ENCODE assay signal across 10 cellular contexts in genomic region chr2:68284896-68285295, GRCh38. TPM values are rescaled to one million over a fixed set of nuclear protein-coding genes. Genes with fewer than 3 reads are reported as not detected.
A peak's percentile ranks its signal among the peaks of the same experiment; 100 is the strongest.
DNase-seq lines count a peak whose midpoint lies in the region; ATAC-seq, FAIRE-seq and TF ChIP-seq lines count a peak whose summit lies in the region.
"Had no signal": no experiment of that assay in that cellular context is flagged by ENCODE, and none has a peak within 500 bp of the region (broad histone marks: within the 10 kb centered on the region; RNA-seq: fewer than 3 reads in every experiment).

No MANE protein-coding gene starts in this region.

- no peak overlapping the region for H3K27ac Mint-ChIP-seq in activated CD4-positive, alpha-beta memory T cell treated with anti-CD3 and anti-CD28 coated beads, Interleukin-2, amount 10 ng/mL, durations not matched to agents 7 days and 5 days

- CTCF ChIA-PET in activated CD4-positive, alpha-beta memory T cell treated with anti-CD3 and anti-CD28 coated beads, Interleukin-2, amount 10 ng/mL, durations not matched to agents 7 days and 5 days (lab: Charles Lee): interaction anchor here (0.6 to 4.2 kb wide), 6 partner anchors 72 to 251 kb away, joined by 3 to 23 read pairs (median 4); no protein-coding TSS in a partner anchor

- H3K9me3 Mint-ChIP-seq in activated CD4-positive, alpha-beta memory T cell treated with anti-CD3 and anti-CD28 coated beads, Interleukin-2, amount 10 ng/mL, durations not matched to agents 7 days and 5 days: no peaks in the 10 kb centered on the region

- POLR2A ChIA-PET in activated CD4-positive, alpha-beta memory T cell treated with anti-CD3 and anti-CD28 coated beads, Interleukin-2, amount 10 ng/mL, durations not matched to agents 7 days and 5 days (lab: Charles Lee): interaction anchor here (0.7 to 0.9 kb wide), 2 partner anchors 33 to 40 kb away, joined by 3 read pairs; partner anchors contain the start of gene PPP3R1

- DNase-seq in GM04504 (ENCODE audit: low read depth) (peak; percentile 80), RPMI7951 (ENCODE audit: low read depth) (peak; percentile 71), fibroblast of the conjunctiva (ENCODE audit: low read depth) (peak; percentile 90), renal cortical epithelial cell (ENCODE audit: low read depth) (peak; percentile 7), NCI-H2029 (lab: John Stamatoyannopoulos, UW) (no peak), H54 (ENCODE audit: insufficient read length, low spot score) (no peak)
- DNase-seq in activated CD4-positive, alpha-beta memory T cell treated with anti-CD3 and anti-CD28 coated beads, Interleukin-2, amount 10 ng/mL, durations not matched to agents 7 days and 5 days: no peak
- DNase-seq: activated naive CD4-positive, alpha-beta T cell treated with Interleukin-2 at 50 U/mL for 16 hours had no signal

- TF ChIP-seq POLR2A in H54 (IDR thresholded peaks at IDR 0.05; ENCODE audit: low read depth, low read length): no peak

- no peak overlapping the region for H3K4me3 Mint-ChIP-seq in activated CD4-positive, alpha-beta memory T cell treated with anti-CD3 and anti-CD28 coated beads, Interleukin-2, amount 10 ng/mL, durations not matched to agents 7 days and 5 days

- no peak for FAIRE-seq in H54 (lab: Jason Lieb, UNC)
- FAIRE-seq: G401.6 had no signal

- H3K36me3 Mint-ChIP-seq in activated CD4-positive, alpha-beta memory T cell treated with anti-CD3 and anti-CD28 coated beads, Interleukin-2, amount 10 ng/mL, durations not matched to agents 7 days and 5 days (ENCODE audit: low read depth): no peaks in the 10 kb centered on the region

- no peak for ATAC-seq in HG03097 (IDR thresholded peaks at IDR 0.05; ENCODE audit: low FRiP score, unreplicated experiment)

- peaks cover 27% of the 10 kb centered on the region for H3K27me3 Mint-ChIP-seq in activated CD4-positive, alpha-beta memory T cell treated with anti-CD3 and anti-CD28 coated beads, Interleukin-2, amount 10 ng/mL, durations not matched to agents 7 days and 5 days

- no peaks in the 10 kb centered on the region for H3K4me1 Mint-ChIP-seq in activated CD4-positive, alpha-beta memory T cell treated with anti-CD3 and anti-CD28 coated beads, Interleukin-2, amount 10 ng/mL, durations not matched to agents 7 days and 5 days

RNA-seq across cellular contexts. Expression of gene PPP3R1, which starts 32.6 kb away (rescaled TPM):
- 24.0 and 25.6 TPM in 2 replicates for total RNA-seq in RPMI7951 (2014; rRNA removed; shearing (Covaris generic))
- total RNA-seq in renal cortical epithelial cell: 27.6 and 52.9 TPM in 2 replicates
- 10 to 100 TPM; 80.0 to 92.9 TPM for total RNA-seq in activated CD4-positive, alpha-beta memory T cell treated with anti-CD3 and anti-CD28 coated beads, Interleukin-2, amount 10 ng/mL, durations not matched to agents 7 days and 5 days

RNA-seq across cellular contexts. Expression of gene CNRIP1, which starts 34.9 kb away (rescaled TPM):
- total RNA-seq in RPMI7951 (2014; rRNA removed; shearing (Covaris generic)): 50.5 and 53.9 TPM in 2 replicates
- 1.6 and 2.9 TPM in 2 replicates for total RNA-seq in renal cortical epithelial cell
- not detected for total RNA-seq in activated CD4-positive, alpha-beta memory T cell treated with anti-CD3 and anti-CD28 coated beads, Interleukin-2, amount 10 ng/mL, durations not matched to agents 7 days and 5 days

Comparison
In these comparisons a context has a peak if more than half of its experiments do, and no peak if none do; other contexts are left out.
1. DNase-seq: peak in GM04504 (single experiment), RPMI7951 (single experiment), fibroblast of the conjunctiva (single experiment) and renal cortical epithelial cell (single experiment); none in activated CD4-positive, alpha-beta memory T cell treated with anti-CD3 and anti-CD28 coated beads, Interleukin-2, amount 10 ng/mL, durations not matched to agents 7 days and 5 days (single experiment), NCI-H2029 (single experiment) and H54 (single experiment).
2. RNA of gene CNRIP1, which starts 34.9 kb away (total RNA-seq): 50.5 to 53.9 TPM in RPMI7951; 1.6 to 2.9 TPM in renal cortical epithelial cell and not detected in activated CD4-positive, alpha-beta memory T cell treated with anti-CD3 and anti-CD28 coated beads, Interleukin-2, amount 10 ng/mL, durations not matched to agents 7 days and 5 days; every median in the first group is over 10 times any median in the second.